In the genomic region with DNA sequence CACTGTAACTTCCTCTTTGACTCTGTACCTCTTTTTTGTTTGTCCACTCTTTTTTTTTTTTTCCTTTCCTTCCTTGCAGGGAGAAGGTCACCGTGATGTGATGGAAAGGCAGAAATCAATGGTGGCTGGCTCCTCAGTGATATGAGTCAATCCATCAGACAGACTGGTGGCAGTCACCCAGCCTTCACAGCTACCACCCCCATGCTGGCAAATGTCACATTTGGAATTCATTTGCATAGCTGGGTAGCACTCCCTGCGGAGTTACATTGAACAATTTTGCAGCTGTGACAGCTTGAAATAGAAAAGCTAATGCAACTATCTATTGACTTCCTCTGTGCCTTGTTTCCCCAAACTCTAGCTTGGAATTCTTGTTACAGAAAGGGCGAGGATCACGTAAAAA, we compare ENCODE assay signal across 22 cellular contexts.
A peak's percentile ranks its signal among the peaks of the same experiment; 100 is the strongest.
DNase-seq lines count a peak whose midpoint lies in the region; ATAC-seq and TF ChIP-seq lines count a peak whose summit lies in the region.
"Had no signal": no experiment of that assay in that cellular context is flagged by ENCODE, and none has a peak within 500 bp of the region (broad histone marks: within the 10 kb centered on the region; RNA-seq: fewer than 3 reads in every experiment).

No MANE protein-coding gene starts in this region.

- no peak overlapping the region for H2BK15ac ChIP-seq in mesendoderm (replicated peaks; ENCODE audit: low read depth)

- no peaks in the 10 kb centered on the region for H4K20me1 ChIP-seq in MM.1S (ENCODE audit: insufficient read depth, low read length)

- peak overlapping the region; percentile 18; the same call in 1 of the 2 replicates for H3K27ac ChIP-seq in MM.1S (ENCODE audit: low read length)
- H3K27ac ChIP-seq in mesendoderm (ENCODE audit: low read depth, low read length) = peak overlapping the region; percentile 66
- H3K27ac ChIP-seq: C4-2B, psoas muscle, SJSA1 had no signal

- H3K4me2 ChIP-seq in MM.1S (ENCODE audit: low read depth, low read length) = peak overlapping the region; percentile 30; the same call in 1 of the 2 replicates
- no peak overlapping the region for H3K4me2 ChIP-seq in mesendoderm (ENCODE audit: low read length)

- H3K36me3 ChIP-seq in MM.1S (replicated peaks; ENCODE audit: insufficient read depth, low read length) = no peaks in the 10 kb centered on the region
- no peaks in the 10 kb centered on the region for H3K36me3 ChIP-seq in mesendoderm (ENCODE audit: control insufficient read depth, insufficient read depth, low read length)
- H3K36me3 ChIP-seq: SJSA1 had no signal

- H4K5ac ChIP-seq in mesendoderm (ENCODE audit: low read length) = no peak overlapping the region

- no peak overlapping the region for H3K9ac ChIP-seq in MM.1S (ENCODE audit: low read length)
- H3K9ac ChIP-seq in mesendoderm (ENCODE audit: low read length) = no peak overlapping the region

- TF ChIP-seq CTCF in MM.1S (IDR thresholded peaks at IDR 0.05; ENCODE audit: low read length) = no peak

- WGBS in mesendoderm (ENCODE audit: extremely low coverage, insufficient coverage, low lambda C conversion rate) = no CpG with 5 or more reads among the region's 4 CpGs

- H2AFZ ChIP-seq in MM.1S (ENCODE audit: low read length) = 0 out of 2 replicates have a peak overlapping the region, but pooled peaks have one; percentile 7

- no peaks in the 10 kb centered on the region for H3K9me3 ChIP-seq in MM.1S (replicated peaks; ENCODE audit: insufficient read depth, low read length)
- H3K9me3 ChIP-seq: psoas muscle, SJSA1 had no signal

- no peak overlapping the region for H3K56ac ChIP-seq in mesendoderm (ENCODE audit: low read length)

- H3K79me1 ChIP-seq in mesendoderm (ENCODE audit: low read length) = no peaks in the 10 kb centered on the region

- DNase-seq in MM.1S = peak; percentile 40
- peak in 45 of 58 donors; percentile 3 to 66 (median 21) for DNase-seq in anterior cingulate cortex (lab: John Stamatoyannopoulos, UW)
- DNase-seq in mesendoderm = peak; percentile 54
- DNase-seq in superior temporal gyrus (ENCODE audit: extremely low spot score) = peak; percentile 75
- no peak for DNase-seq in AG08395 (ENCODE audit: low spot score)
- no peak for DNase-seq in NCI-H510A (lab: John Stamatoyannopoulos, UW)
- DNase-seq: dermis blood vessel endothelial cell; DMS 273 treated with DMSO at 0.1 percent for 48 hours; H7; IMR-90; left ventricle myocardium superior; NCI-H2029 treated with DMSO at 0.1 percent for 48 hours; NCI-H524; PC-3; psoas muscle; stimulated activated CD8-positive, alpha-beta memory T cell treated with anti-CD3 and anti-CD28 coated beads, Interleukin-4, amount 100 ng/mL, for 48 hours; T-helper 2 cell had no signal

- H2BK120ac ChIP-seq in mesendoderm (ENCODE audit: low read depth, low read length) = no peak overlapping the region

- ATAC-seq in GM21717 (IDR thresholded peaks at IDR 0.05; ENCODE audit: unreplicated experiment) = no peak
- ATAC-seq: activated CD4-positive, CD25-positive, alpha-beta regulatory T cell treated with anti-CD3 and anti-CD28 coated beads, Interleukin-2, amount 50 U/mL, for 24 hours; activated T-helper 17 cell treated with anti-CD3 and anti-CD28 coated beads, Interleukin-2, amount 50 U/mL, for 72 hours; left ventricle myocardium superior; PC-3; psoas muscle had no signal

- no peak overlapping the region for H3K23ac ChIP-seq in mesendoderm (ENCODE audit: low read length)

- H3K18ac ChIP-seq in mesendoderm (ENCODE audit: low read length) = no peak overlapping the region

- peak overlapping the region; percentile 30; the same call in 1 of the 2 replicates for H3K4me3 ChIP-seq in MM.1S (ENCODE audit: low read length)
- H3K4me3 ChIP-seq in mesendoderm (ENCODE audit: low read length) = no peak overlapping the region
- H3K4me3 ChIP-seq: psoas muscle, SJSA1 had no signal

- H3K27me3 ChIP-seq in MM.1S (replicated peaks; ENCODE audit: insufficient read depth, low read length) (no peaks in the 10 kb centered on the region), mesendoderm (ENCODE audit: insufficient read depth, low read length, poor library complexity) (no peaks in the 10 kb centered on the region)
- H3K27me3 ChIP-seq: SJSA1 had no signal

- H3K9me2 ChIP-seq in MM.1S (replicated peaks; ENCODE audit: insufficient read depth, low read length) = no peaks in the 10 kb centered on the region

- no peak overlapping the region for H4K8ac ChIP-seq in mesendoderm (ENCODE audit: low read depth, low read length)

- H2BK5ac ChIP-seq in mesendoderm (ENCODE audit: low read length) = no peak overlapping the region

- no peak overlapping the region for H3K4ac ChIP-seq in mesendoderm (ENCODE audit: low read depth, low read length)

- H3K4me1 ChIP-seq in MM.1S (ENCODE audit: low read length) (no peaks in the 10 kb centered on the region), mesendoderm (ENCODE audit: control insufficient read depth, low read depth, low read length) (peaks cover 2% of the 10 kb centered on the region)
- H3K4me1 ChIP-seq: psoas muscle, SJSA1 had no signal

- no peak overlapping the region for H2AK5ac ChIP-seq in mesendoderm (ENCODE audit: low read length)

- no peaks in the 10 kb centered on the region for H3F3A ChIP-seq in MM.1S (ENCODE audit: insufficient read depth, low read length)

- H3K79me2 ChIP-seq in MM.1S (ENCODE audit: low read length) (no peaks in the 10 kb centered on the region), mesendoderm (ENCODE audit: control insufficient read depth, insufficient read depth, low read length) (no peaks in the 10 kb centered on the region)

Comparison
In these comparisons a context has a peak if more than half of its experiments do, and no peak if none do; other contexts are left out.
1. DNase-seq: peak in MM.1S (single experiment), anterior cingulate cortex (45 of 58), mesendoderm (single experiment) and superior temporal gyrus (single experiment); none in AG08395 (single experiment) and NCI-H510A (single experiment).